ENCODE assay signal across 21 cellular contexts in the genomic region with DNA sequence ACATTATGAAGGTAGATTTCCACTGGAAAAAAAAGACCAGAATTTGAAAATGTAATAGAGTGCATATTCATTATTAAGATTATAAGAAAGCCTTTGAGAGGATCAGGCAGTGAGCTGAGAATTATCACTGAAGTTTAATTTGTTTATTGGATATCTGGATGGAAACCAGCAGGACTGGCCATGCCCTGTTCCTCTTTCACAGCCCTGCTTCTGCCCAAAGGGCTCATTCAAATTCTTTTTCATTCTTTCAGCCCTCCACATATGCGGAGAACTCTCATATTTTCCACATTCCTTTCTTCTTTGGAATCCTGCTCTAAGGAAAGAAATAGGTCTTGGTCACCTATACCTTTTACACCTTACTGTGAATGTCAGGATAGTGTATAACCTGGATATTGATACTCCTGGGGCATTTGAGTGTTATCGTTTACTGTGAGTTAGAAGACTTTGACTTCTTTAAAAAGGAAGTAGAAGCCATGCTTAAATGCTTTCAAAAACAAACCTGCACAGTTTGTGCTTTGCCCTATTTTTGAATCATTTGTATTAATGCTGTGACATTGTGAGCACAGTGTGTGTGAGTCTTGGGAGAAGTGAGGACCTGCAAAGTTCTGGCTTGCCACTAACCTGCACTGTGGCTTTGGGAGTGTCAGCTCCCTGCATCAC. TPM values are rescaled to one million over a fixed set of nuclear protein-coding genes. Genes with fewer than 3 reads are reported as not detected.
DNase-seq lines count a peak whose midpoint lies in the region; ATAC-seq, FAIRE-seq and TF ChIP-seq lines count a peak whose summit lies in the region.
"Had no signal": no experiment of that assay in that cellular context is flagged by ENCODE, and none has a peak within 500 bp of the region (broad histone marks: within the 10 kb centered on the region; RNA-seq: fewer than 3 reads in every experiment).

No MANE protein-coding gene starts in this region.

- no peaks in the 10 kb centered on the region for H3K27me3 Mint-ChIP-seq in stimulated activated naive B cell treated with anti-CD40 and anti-IgM and Interleukin-4, amounts not matched to agents 10 μg/mL and 1 μg/mL and 100 μg/mL, for 72 hours

- TF ChIP-seq EP300 in A549 (IDR thresholded peaks at IDR 0.05), result no peak

- H3K4me1 ChIP-seq in A549, result peaks cover 14% of the 10 kb centered on the region; the same call in 2 of the 3 replicates
- H3K4me1 ChIP-seq in mucosa of descending colon (ENCODE audit: low read depth), result no peaks in the 10 kb centered on the region
- peaks cover 8% of the 10 kb centered on the region for H3K4me1 ChIP-seq in lower lobe of right lung
- H3K4me1 ChIP-seq: BE2C, HAP-1 had no signal

- no peak for TF ChIP-seq CTCF in A549 (IDR thresholded peaks at IDR 0.05)
- TF ChIP-seq CTCF in mucosa of descending colon (IDR thresholded peaks at IDR 0.05), result no peak
- TF ChIP-seq CTCF in lower lobe of right lung (IDR thresholded peaks at IDR 0.05), result no peak

- no peak overlapping the region for H3K4me3 Mint-ChIP-seq in stimulated activated naive B cell treated with anti-CD40 and anti-IgM and Interleukin-4, amounts not matched to agents 10 μg/mL and 1 μg/mL and 100 μg/mL, for 72 hours
- H3K4me3 Mint-ChIP-seq: CD4-positive, CD25-positive, alpha-beta regulatory T cell; CD8-positive, alpha-beta memory T cell; IgD-negative memory B cell had no signal

- H3K36me3 ChIP-seq in mucosa of descending colon (ENCODE audit: low read depth), result no peaks in the 10 kb centered on the region
- no peaks in the 10 kb centered on the region for H3K36me3 ChIP-seq in lower lobe of right lung
- H3K36me3 ChIP-seq: BE2C, HAP-1 had no signal

- no peak for FAIRE-seq in A549 (lab: Jason Lieb, UNC)
- FAIRE-seq: GM12892, GM18507, HepG2 had no signal

- H3K4me1 Mint-ChIP-seq in stimulated activated naive B cell treated with anti-CD40 and anti-IgM and Interleukin-4, amounts not matched to agents 10 μg/mL and 1 μg/mL and 100 μg/mL, for 72 hours, result peaks cover 20 to 26% of the 10 kb centered on the region in 2 donors
- H3K4me1 Mint-ChIP-seq: CD4-positive, CD25-positive, alpha-beta regulatory T cell; CD8-positive, alpha-beta memory T cell had no signal

- DNase-seq in A549 (ENCODE audit: low read depth in 1 of 2, low spot score in 1 of 2), result no peak
- DNase-seq in mucosa of descending colon, result no peak
- no peak for DNase-seq in stimulated activated naive B cell treated with anti-CD40 and anti-IgM and Interleukin-4, amounts not matched to agents 10 μg/mL and 1 μg/mL and 100 μg/mL, for 72 hours
- no peak for DNase-seq in lower lobe of right lung
- DNase-seq in DMS 273 treated with DMSO at 0.1 percent for 48 hours (lab: John Stamatoyannopoulos, UW), result no peak
- DNase-seq: 8988T; BE2C; CD4-positive, CD25-positive, alpha-beta regulatory T cell; CD8-positive, alpha-beta memory T cell; COR-L47; DMS153; DMS79; GDM1 had no signal

- peaks cover 4 to 7% of the 10 kb centered on the region in 2 donors for H3K36me3 Mint-ChIP-seq in stimulated activated naive B cell treated with anti-CD40 and anti-IgM and Interleukin-4, amounts not matched to agents 10 μg/mL and 1 μg/mL and 100 μg/mL, for 72 hours
- H3K36me3 Mint-ChIP-seq: CD8-positive, alpha-beta memory T cell; IgD-negative memory B cell had no signal

- peak overlapping the region; percentile 43 to 52; a peak in 3 of 6 replicates for H3K27ac ChIP-seq in A549
- no peak overlapping the region for H3K27ac ChIP-seq in lower lobe of right lung
- H3K27ac ChIP-seq: GM23248 had no signal

- no peak for TF ChIP-seq RAD21 in A549 (conservative IDR thresholded peaks at IDR 0.05 in 1 of 2, IDR thresholded peaks at IDR 0.05 in 1 of 2)

- H3K9me3 ChIP-seq in A549 (no peaks in the 10 kb centered on the region), mucosa of descending colon (no peaks in the 10 kb centered on the region), lower lobe of right lung (no peaks in the 10 kb centered on the region)
- H3K9me3 ChIP-seq: BE2C, HAP-1 had no signal

- CTCF ChIA-PET in A549 (lab: Yijun Ruan, JAX), result no interaction called here

- H3K27ac Mint-ChIP-seq in stimulated activated naive B cell treated with anti-CD40 and anti-IgM and Interleukin-4, amounts not matched to agents 10 μg/mL and 1 μg/mL and 100 μg/mL, for 72 hours, result peak overlapping the region; percentile 7
- H3K27ac Mint-ChIP-seq: CD4-positive, CD25-positive, alpha-beta regulatory T cell; CD8-positive, alpha-beta memory T cell had no signal

- WGBS in A549 (ENCODE audit: missing lambda C conversion rate), result 38% methylated on average over 2 of the region's 2 CpGs

- no peaks in the 10 kb centered on the region for H3K27me3 ChIP-seq in lower lobe of right lung (ENCODE audit: low read depth)
- H3K27me3 ChIP-seq: BE2C had no signal

- POLR2A ChIA-PET in A549 (lab: Yijun Ruan, JAX), result no interaction called here

- no peak for TF ChIP-seq POLR2A in A549 (IDR thresholded peaks at IDR 0.05; ENCODE audit: low read length)

- peak overlapping the region; percentile 55 for H3K4me2 ChIP-seq in A549

- no peak overlapping the region for H3K4me3 ChIP-seq in A549
- no peak overlapping the region for H3K4me3 ChIP-seq in mucosa of descending colon
- H3K4me3 ChIP-seq in lower lobe of right lung, result no peak overlapping the region
- H3K4me3 ChIP-seq: GM23248, HAP-1 had no signal

- intact Hi-C loops in mucosa of descending colon (cut with DNase I, micrococcal nuclease), result no loop called here
- intact Hi-C loops in lower lobe of right lung (cut with DNase I), result no loop called here

- H3K9me3 Mint-ChIP-seq in stimulated activated naive B cell treated with anti-CD40 and anti-IgM and Interleukin-4, amounts not matched to agents 10 μg/mL and 1 μg/mL and 100 μg/mL, for 72 hours, result no peaks in the 10 kb centered on the region

- ATAC-seq in A549 (peak in 1 of 2 experiments; percentile 43; a peak in 1 of 6 replicates), SK-N-SH treated with all-trans-retinoic acid at 6 μM for 48 hours (peak; percentile 44), mucosa of descending colon (peak; percentile 12), HG03139 (IDR thresholded peaks at IDR 0.05; ENCODE audit: unreplicated experiment) (no peak), lower lobe of right lung (no peak)
- peak; percentile 39 to 52 for ATAC-seq in stimulated activated naive B cell treated with anti-CD40 and anti-IgM and Interleukin-4, amounts not matched to agents 10 μg/mL and 1 μg/mL and 100 μg/mL, for 72 hours (replicated peaks)
- ATAC-seq: HepG2 had no signal

TF ChIP-seq in A549, 52 proteins besides CTCF, POLR2A, EP300 and RAD21:
- TF ChIP-seq HEYL (CRISPR knock-in tag; IDR thresholded peaks at IDR 0.05) (no peak), JUNB (IDR thresholded peaks at IDR 0.05) (no peak), CHD4 (IDR thresholded peaks at IDR 0.05; ENCODE audit: borderline replicate concordance) (no peak)
- TF ChIP-seq, protein P1, sequence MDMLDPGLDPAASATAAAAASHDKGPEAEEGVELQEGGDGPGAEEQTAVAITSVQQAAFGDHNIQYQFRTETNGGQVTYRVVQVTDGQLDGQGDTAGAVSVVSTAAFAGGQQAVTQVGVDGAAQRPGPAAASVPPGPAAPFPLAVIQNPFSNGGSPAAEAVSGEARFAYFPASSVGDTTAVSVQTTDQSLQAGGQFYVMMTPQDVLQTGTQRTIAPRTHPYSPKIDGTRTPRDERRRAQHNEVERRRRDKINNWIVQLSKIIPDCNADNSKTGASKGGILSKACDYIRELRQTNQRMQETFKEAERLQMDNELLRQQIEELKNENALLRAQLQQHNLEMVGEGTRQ (IDR thresholded peaks at IDR 0.05), result no peak

TF ChIP-seq in SK-N-SH treated with all-trans-retinoic acid at 6 μM for 48 hours, 23 proteins besides CTCF, POLR2A, EP300 and RAD21 (continues in another document):
- TF ChIP-seq TCF4 (CRISPR knock-in tag; IDR thresholded peaks at IDR 0.05; ENCODE audit: borderline replicate concordance) (no peak), CSDC2 (CRISPR knock-in tag; IDR thresholded peaks at IDR 0.05) (no peak), SNAI2 (CRISPR knock-in tag; IDR thresholded peaks at IDR 0.05) (no peak), ZC3H10 (CRISPR knock-in tag; IDR thresholded peaks at IDR 0.05) (no peak), ZNF8 (CRISPR knock-in tag; IDR thresholded peaks at IDR 0.05) (no peak), PATZ1 (CRISPR knock-in tag; IDR thresholded peaks at IDR 0.05; ENCODE audit: borderline replicate concordance) (no peak), ZNF565 (CRISPR knock-in tag; conservative IDR thresholded peaks at IDR 0.05; ENCODE audit: low read depth) (no peak)
- TF ChIP-seq, protein P2, sequence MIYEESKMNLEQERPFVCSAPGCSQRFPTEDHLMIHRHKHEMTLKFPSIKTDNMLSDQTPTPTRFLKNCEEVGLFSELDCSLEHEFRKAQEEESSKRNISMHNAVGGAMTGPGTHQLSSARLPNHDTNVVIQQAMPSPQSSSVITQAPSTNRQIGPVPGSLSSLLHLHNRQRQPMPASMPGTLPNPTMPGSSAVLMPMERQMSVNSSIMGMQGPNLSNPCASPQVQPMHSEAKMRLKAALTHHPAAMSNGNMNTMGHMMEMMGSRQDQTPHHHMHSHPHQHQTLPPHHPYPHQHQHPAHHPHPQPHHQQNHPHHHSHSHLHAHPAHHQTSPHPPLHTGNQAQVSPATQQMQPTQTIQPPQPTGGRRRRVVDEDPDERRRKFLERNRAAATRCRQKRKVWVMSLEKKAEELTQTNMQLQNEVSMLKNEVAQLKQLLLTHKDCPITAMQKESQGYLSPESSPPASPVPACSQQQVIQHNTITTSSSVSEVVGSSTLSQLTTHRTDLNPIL (CRISPR knock-in tag; IDR thresholded peaks at IDR 0.05; ENCODE audit: low read depth), result no peak

RNA-seq across cellular contexts. Expression of gene ST6GALNAC3, which starts 35.5 kb away (rescaled TPM):
- polyA plus RNA-seq in A549 (2011; rRNA removed), result 1.2 and 1.7 TPM in 2 replicates
- 0.16 and 0.19 TPM in 2 replicates for polyA plus RNA-seq in A549 (2012; cell fraction: cytosol; rRNA removed)
- 0.04 and 0.07 TPM in 2 replicates for polyA plus RNA-seq in A549 (2012; cell fraction: nucleus; rRNA removed)
- polyA plus RNA-seq in A549 (2017; fragmentation: RNase III; extraction: RNeasy Plus Mini Kit Qiagen cat#74134 plus additional on column Dnase treatment), result 0.92 to 1.5 TPM (median 1.1 TPM) in 3 replicates
- 1.8 and 2.2 TPM in 2 replicates for polyA minus RNA-seq in A549 (2011; rRNA and poly(A)+ RNA removed)
- total RNA-seq in mucosa of descending colon, result 1 to 10 TPM; 5.4 to 9.0 (median 6.7) TPM
- total RNA-seq in lower lobe of right lung, result 8.8 TPM
- total RNA-seq: GM23248, HepG2 had no signal
- polyA plus RNA-seq: GM23248, HepG2 had no signal

Comparison
In these comparisons a context has a peak if more than half of its experiments do, and no peak if none do; other contexts are left out.
1. ATAC-seq: peak in SK-N-SH treated with all-trans-retinoic acid at 6 μM for 48 hours (single experiment), mucosa of descending colon (single experiment) and stimulated activated naive B cell treated with anti-CD40 and anti-IgM and Interleukin-4, amounts not matched to agents 10 μg/mL and 1 μg/mL and 100 μg/mL, for 72 hours (2 of 2); none in HG03139 (single experiment) and lower lobe of right lung (0 of 2).